In genomic region chr6:10262505-10262904, GRCh38 we compare ENCODE assay signal across 9 cellular contexts.
"Had no signal": no experiment of that assay in that cellular context is flagged by ENCODE, and none has a peak within 500 bp of the region (broad histone marks: within the 10 kb centered on the region; RNA-seq: fewer than 3 reads in every experiment).

No MANE protein-coding gene starts in this region.

- H3K4me2 ChIP-seq: GM23338 had no signal

- H3K36me3 Mint-ChIP-seq: IgD-negative memory B cell had no signal

- H2AFZ ChIP-seq: GM23338 had no signal

- H3K27ac Mint-ChIP-seq: GM23338, H9, IgD-negative memory B cell had no signal

- H3K27ac ChIP-seq: HL-60 had no signal

- H3K4me3 ChIP-seq: GM23338 had no signal

- H3K4me3 Mint-ChIP-seq: GM23338, H9, IgD-negative memory B cell had no signal

- FAIRE-seq: H1, H54 had no signal

- ATAC-seq: GM23338 had no signal

- DNase-seq: H9, HCEC 1CT, Kasumi-1, KG1 had no signal

- H3K4me1 Mint-ChIP-seq: IgD-negative memory B cell had no signal
